ENCODE assay signal across 11 cellular contexts in the genomic region with DNA sequence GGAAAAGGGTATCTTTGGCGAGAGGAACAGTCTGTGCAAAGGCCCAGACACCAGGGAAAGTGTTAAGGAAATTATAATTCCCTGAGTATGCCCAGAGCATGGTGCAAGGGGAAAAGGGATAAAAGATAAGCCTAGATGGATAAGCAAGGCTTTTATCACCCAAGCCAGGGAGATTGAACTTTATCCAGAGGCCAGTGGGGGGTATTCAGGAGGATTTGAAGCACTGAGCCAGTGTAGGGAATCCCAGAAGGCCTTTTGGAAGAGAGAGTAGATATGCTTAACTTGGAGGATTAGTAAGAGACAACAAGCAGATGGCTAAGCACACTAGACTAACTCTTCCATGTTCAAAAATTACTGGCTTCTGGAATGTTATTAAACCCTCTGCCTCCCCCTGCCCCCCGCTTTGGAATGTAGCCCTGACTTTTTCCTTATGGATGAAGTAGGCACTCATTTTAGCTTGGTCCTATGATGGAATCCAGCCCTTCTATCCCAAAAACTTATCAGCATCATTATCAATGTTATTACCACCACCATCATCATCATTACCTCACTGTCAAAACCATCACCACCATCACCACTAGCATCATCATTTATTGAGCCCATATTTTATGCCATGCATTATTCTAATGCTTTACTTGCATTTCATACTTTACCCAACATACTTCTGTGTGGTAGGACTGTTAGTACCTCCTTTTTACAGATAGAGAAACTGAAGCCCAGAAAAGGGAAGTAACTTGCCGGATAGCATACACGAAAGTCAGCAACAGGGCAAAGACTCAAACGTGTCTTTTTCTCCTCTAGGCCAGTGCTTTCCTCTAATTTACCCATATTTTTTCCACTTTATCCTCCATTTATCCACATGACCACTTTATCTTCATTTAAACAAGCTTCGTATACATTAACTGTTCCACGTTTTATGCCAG.
DNase-seq lines count a peak whose midpoint lies in the region; ATAC-seq lines count a peak whose summit lies in the region.
"Had no signal": no experiment of that assay in that cellular context is flagged by ENCODE, and none has a peak within 500 bp of the region (broad histone marks: within the 10 kb centered on the region; RNA-seq: fewer than 3 reads in every experiment).

No MANE protein-coding gene starts in this region.

- peak; percentile 71 for DNase-seq in ELF-1 (ENCODE audit: low read depth, low spot score)
- peak; percentile 91 for DNase-seq in NCI-H82 treated with DMSO at 0.1 percent for 48 hours (lab: John Stamatoyannopoulos, UW; ENCODE audit: unreplicated experiment)
- DNase-seq in anterior cingulate cortex (lab: John Stamatoyannopoulos, UW) = no peak
- DNase-seq in NCI-H345 treated with DMSO at 0.1 percent for 48 hours (lab: John Stamatoyannopoulos, UW; ENCODE audit: unreplicated experiment) = no peak
- no peak for DNase-seq in stimulated activated CD4-positive, alpha-beta T cell treated with anti-CD3 and anti-CD28 coated beads, Interleukin-2, amount 100 ng/mL, for 48 hours
- no peak for DNase-seq in DMS 273 treated with DMSO at 0.1 percent for 48 hours (lab: John Stamatoyannopoulos, UW)
- DNase-seq: dermis blood vessel endothelial cell; stimulated activated CD4-positive, alpha-beta T cell treated with anti-CD3 and anti-CD28 coated beads, Interleukin-4, amount 100 ng/mL, for 4 hours; T-helper 17 cell had no signal

- ATAC-seq in GM19452 (IDR thresholded peaks at IDR 0.05; ENCODE audit: unreplicated experiment) (peak; percentile 55), HG03039 (IDR thresholded peaks at IDR 0.05; ENCODE audit: unreplicated experiment) (peak; percentile 61)
- ATAC-seq: T-helper 17 cell had no signal

Comparison
In these comparisons a context has a peak if more than half of its experiments do, and no peak if none do; other contexts are left out.
1. DNase-seq: peak in ELF-1 (single experiment) and NCI-H82 treated with DMSO at 0.1 percent for 48 hours (single experiment); none in anterior cingulate cortex (0 of 58), NCI-H345 treated with DMSO at 0.1 percent for 48 hours (single experiment), stimulated activated CD4-positive, alpha-beta T cell treated with anti-CD3 and anti-CD28 coated beads, Interleukin-2, amount 100 ng/mL, for 48 hours (0 of 2) and DMS 273 treated with DMSO at 0.1 percent for 48 hours (single experiment).